In the genomic region with DNA sequence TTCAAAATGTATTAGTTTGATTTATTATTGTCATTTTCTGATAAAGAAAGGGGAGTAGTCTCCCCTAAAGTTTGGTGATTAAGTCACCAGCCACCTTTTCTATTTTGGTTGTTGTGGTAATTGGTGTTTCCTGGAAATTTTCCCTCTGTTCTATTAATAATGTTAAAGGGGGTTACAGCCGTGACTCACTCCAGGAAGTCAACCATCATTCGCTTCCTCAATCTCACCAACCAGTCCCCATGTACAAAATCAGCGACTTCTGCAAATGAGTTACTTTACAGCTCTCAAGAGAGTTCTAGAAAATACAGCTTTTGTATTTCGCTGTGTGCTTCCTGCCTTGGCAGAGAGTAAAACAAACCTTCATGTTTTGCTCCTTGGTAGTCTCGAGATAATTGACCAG, we compare ENCODE assay signal across 8 cellular contexts.
DNase-seq lines count a peak whose midpoint lies in the region; ATAC-seq, FAIRE-seq and TF ChIP-seq lines count a peak whose summit lies in the region.

No MANE protein-coding gene starts in this region.

- peak overlapping the region in 1 of 2 donors; percentile 63 for H3K27ac Mint-ChIP-seq in activated naive CD4-positive, alpha-beta T cell treated with anti-CD3 and anti-CD28 coated beads, Interleukin-2, amount 50 U/mL, for 72 hours

- H3K27ac ChIP-seq in Karpas-422 (ENCODE audit: low read length) (no peak overlapping the region), tibial nerve (peak overlapping the region in 1 of 4 donors; percentile 14)

- peaks cover 18% of the 10 kb centered on the region for H3K4me1 ChIP-seq in Karpas-422 (ENCODE audit: low read length)
- peaks cover 0 to 12% (median 8%) of the 10 kb centered on the region in 4 donors for H3K4me1 ChIP-seq in tibial nerve

- no peaks in the 10 kb centered on the region for H3K79me2 ChIP-seq in Karpas-422 (ENCODE audit: low read length)

- peak; percentile 77 for ATAC-seq in GM21723 (IDR thresholded peaks at IDR 0.05; ENCODE audit: unreplicated experiment)
- ATAC-seq in activated naive CD4-positive, alpha-beta T cell treated with anti-CD3 and anti-CD28 coated beads, Interleukin-2, amount 50 U/mL, for 72 hours: peak; percentile 73 to 81

- no peaks in the 10 kb centered on the region; the same call in 1 of the 2 replicates for H4K20me1 ChIP-seq in Karpas-422 (ENCODE audit: insufficient read depth, low read depth, low read length)

- H3K9me3 Mint-ChIP-seq in activated naive CD4-positive, alpha-beta T cell treated with anti-CD3 and anti-CD28 coated beads, Interleukin-2, amount 50 U/mL, for 72 hours: no peaks in the 10 kb centered on the region

- TF ChIP-seq EP300 in tibial nerve (IDR thresholded peaks at IDR 0.05): peak in 1 of 2 donors; percentile 72

- no peak for TF ChIP-seq CTCF in tibial nerve (IDR thresholded peaks at IDR 0.05)

- no peaks in the 10 kb centered on the region for H3K9me3 ChIP-seq in Karpas-422 (ENCODE audit: low read length)
- H3K9me3 ChIP-seq in MG63: no peaks in the 10 kb centered on the region
- H3K9me3 ChIP-seq in tibial nerve: no peaks in the 10 kb centered on the region

- no peak overlapping the region for H3K4me3 ChIP-seq in Karpas-422 (ENCODE audit: low read length)
- no peak overlapping the region for H3K4me3 ChIP-seq in MG63
- no peak overlapping the region for H3K4me3 ChIP-seq in tibial nerve

- H3K27me3 ChIP-seq in Karpas-422 (ENCODE audit: low read length) (no peaks in the 10 kb centered on the region), MG63 (no peaks in the 10 kb centered on the region), tibial nerve (no peaks in the 10 kb centered on the region)

- H2AFZ ChIP-seq in Karpas-422 (ENCODE audit: low read length): no peak overlapping the region

- no peaks in the 10 kb centered on the region for H3K36me3 ChIP-seq in Karpas-422 (ENCODE audit: insufficient read depth, low read length)
- H3K36me3 ChIP-seq in MG63: peaks cover 2% of the 10 kb centered on the region; the same call in 1 of the 2 replicates
- H3K36me3 ChIP-seq in tibial nerve: no peaks in the 10 kb centered on the region

- no peak overlapping the region for H3K9ac ChIP-seq in Karpas-422 (ENCODE audit: low read length)

- H3K4me2 ChIP-seq in Karpas-422 (ENCODE audit: low read depth, low read length, poor library complexity, severe bottlenecking): peak overlapping the region; percentile 32

- no peaks in the 10 kb centered on the region for H3K9me2 ChIP-seq in Karpas-422 (replicated peaks; ENCODE audit: insufficient read depth, low read length)

- FAIRE-seq in GM12892 (lab: Jason Lieb, UNC): peak; percentile 86

- no peak for TF ChIP-seq POLR2A in GM12892 (IDR thresholded peaks at IDR 0.05; ENCODE audit: low read depth, low read length)
- TF ChIP-seq POLR2A in tibial nerve (IDR thresholded peaks at IDR 0.05): no peak

- no peak for DNase-seq in GM12892 (ENCODE audit: insufficient read length)
- DNase-seq in Karpas-422: peak; percentile 82
- DNase-seq in activated naive CD4-positive, alpha-beta T cell treated with anti-CD3 and anti-CD28 coated beads, Interleukin-2, amount 50 U/mL, for 72 hours (ENCODE audit: low spot score in 2 of 2): no peak
- DNase-seq in pulmonary artery endothelial cell (ENCODE audit: low read depth, low spot score): peak; percentile 48
- DNase-seq in NCI-H1930 (lab: John Stamatoyannopoulos, UW): no peak
- no peak for DNase-seq in MG63
- no peak for DNase-seq in tibial nerve (ENCODE audit: low spot score in 2 of 2)

- WGBS in tibial nerve, 2 donors: 52 to 59% methylated on average over 5 of the region's 5 CpGs

- peaks cover 0 to 5% of the 10 kb centered on the region in 2 donors for H3K36me3 Mint-ChIP-seq in activated naive CD4-positive, alpha-beta T cell treated with anti-CD3 and anti-CD28 coated beads, Interleukin-2, amount 50 U/mL, for 72 hours

Comparison
In these comparisons a context has a peak if more than half of its experiments do, and no peak if none do; other contexts are left out.
1. DNase-seq: peak in Karpas-422 (single experiment) and pulmonary artery endothelial cell (single experiment); none in GM12892 (single experiment), activated naive CD4-positive, alpha-beta T cell treated with anti-CD3 and anti-CD28 coated beads, Interleukin-2, amount 50 U/mL, for 72 hours (0 of 2), NCI-H1930 (0 of 2), MG63 (single experiment) and tibial nerve (0 of 2).